Comparison of ENCODE assay signal across 20 cellular contexts in the genomic region with DNA sequence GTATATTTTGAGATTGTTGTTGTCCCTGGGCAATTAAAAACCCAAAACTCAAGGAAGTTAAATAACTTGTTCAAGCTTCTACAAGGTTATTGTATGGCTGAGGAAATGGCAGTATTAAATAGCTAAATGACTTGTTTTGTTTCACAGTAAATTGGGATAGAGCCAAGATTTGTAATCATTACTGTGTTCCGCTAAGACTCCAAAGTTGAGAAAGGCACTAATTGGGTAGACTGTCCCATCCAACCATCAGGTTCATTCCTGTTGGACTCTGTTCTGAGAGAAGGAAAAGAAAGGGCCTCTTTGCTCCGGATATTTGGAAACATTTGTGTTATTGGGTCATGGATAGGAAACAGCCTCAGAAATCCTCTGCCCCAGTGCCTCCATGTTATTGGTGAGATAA.
DNase-seq lines count a peak whose midpoint lies in the region; ATAC-seq and TF ChIP-seq lines count a peak whose summit lies in the region.
"Had no signal": no experiment of that assay in that cellular context is flagged by ENCODE, and none has a peak within 500 bp of the region (broad histone marks: within the 10 kb centered on the region; RNA-seq: fewer than 3 reads in every experiment).

No MANE protein-coding gene starts in this region.

- peak overlapping the region; percentile 45 for H3K27ac Mint-ChIP-seq in HFFc6
- H3K27ac Mint-ChIP-seq in brain, result peak overlapping the region in 4 of 5 experiments; percentile 9 to 65 (median 43)
- H3K27ac Mint-ChIP-seq in mesothelial cell of epicardium, result peak overlapping the region; percentile 59
- H3K27ac Mint-ChIP-seq: CD4-positive, CD25-positive, alpha-beta regulatory T cell had no signal

- H3K9me3 Mint-ChIP-seq in HFFc6 (no peaks in the 10 kb centered on the region; the same call in 1 of the 2 replicates), brain (peaks cover 0 to 9% (median 4%) of the 10 kb centered on the region in 5 experiments), mesothelial cell of epicardium (no peaks in the 10 kb centered on the region)

- ATAC-seq in GM18907 (IDR thresholded peaks at IDR 0.05; ENCODE audit: unreplicated experiment) (no peak), GM21447 (IDR thresholded peaks at IDR 0.05; ENCODE audit: unreplicated experiment) (no peak)
- ATAC-seq: GM12878, K562 had no signal

- H3K27me3 Mint-ChIP-seq in HFFc6 (ENCODE audit: insufficient read depth) (peaks cover 20% of the 10 kb centered on the region), brain (no peaks in the 10 kb centered on the region), mesothelial cell of epicardium (ENCODE audit: low read depth) (no peaks in the 10 kb centered on the region)
- H3K27me3 Mint-ChIP-seq: CD4-positive, CD25-positive, alpha-beta regulatory T cell had no signal

- peaks cover 75% of the 10 kb centered on the region for H3K4me1 Mint-ChIP-seq in HFFc6 (ENCODE audit: low read depth)
- peaks cover 58% of the 10 kb centered on the region for H3K4me1 Mint-ChIP-seq in brain
- H3K4me1 Mint-ChIP-seq in mesothelial cell of epicardium, result peaks cover 24% of the 10 kb centered on the region
- H3K4me1 Mint-ChIP-seq: CD4-positive, CD25-positive, alpha-beta regulatory T cell had no signal

- peaks cover 72% of the 10 kb centered on the region for H3K36me3 Mint-ChIP-seq in HFFc6 (ENCODE audit: low read depth)
- peaks cover 50% of the 10 kb centered on the region for H3K36me3 Mint-ChIP-seq in brain
- H3K36me3 Mint-ChIP-seq in mesothelial cell of epicardium, result peaks cover 14% of the 10 kb centered on the region
- H3K36me3 Mint-ChIP-seq: CD4-positive, CD25-positive, alpha-beta regulatory T cell had no signal

- H3K4me3 Mint-ChIP-seq in HFFc6 (peak overlapping the region; percentile 17; the same call in 1 of the 2 replicates), brain (peak overlapping the region in 1 of 5 experiments; percentile 12), mesothelial cell of epicardium (no peak overlapping the region)
- H3K4me3 Mint-ChIP-seq: CD4-positive, CD25-positive, alpha-beta regulatory T cell had no signal

- DNase-seq in HFFc6, result no peak
- DNase-seq in fibroblast of gingiva (ENCODE audit: low read depth), result peak; percentile 8
- no peak for DNase-seq in mesothelial cell of epicardium (ENCODE audit: low spot score in 2 of 2, unreplicated experiment in 2 of 2)
- no peak for DNase-seq in activated gamma-delta T cell treated with Interleukin-2 at 50 U/mL for 16 hours
- DNase-seq: CD4-positive, CD25-positive, alpha-beta regulatory T cell; COR-L47; DMS 273 treated with DMSO at 0.1 percent for 48 hours; DND-41; MG63; NCI-H1417; NCI-H1694 treated with DMSO at 0.1 percent for 48 hours; NCI-H2081 treated with DMSO at 0.1 percent for 48 hours; PC-9; SIG-M5; SK-N-SH had no signal

- TF ChIP-seq CTCF in HFFc6 (IDR thresholded peaks at IDR 0.05) (no peak), brain (conservative IDR thresholded peaks at IDR 0.05) (no peak), mesothelial cell of epicardium (IDR thresholded peaks at IDR 0.05; ENCODE audit: unreplicated experiment) (no peak)
